ENCODE assay signal across 27 cellular contexts in the genomic region with DNA sequence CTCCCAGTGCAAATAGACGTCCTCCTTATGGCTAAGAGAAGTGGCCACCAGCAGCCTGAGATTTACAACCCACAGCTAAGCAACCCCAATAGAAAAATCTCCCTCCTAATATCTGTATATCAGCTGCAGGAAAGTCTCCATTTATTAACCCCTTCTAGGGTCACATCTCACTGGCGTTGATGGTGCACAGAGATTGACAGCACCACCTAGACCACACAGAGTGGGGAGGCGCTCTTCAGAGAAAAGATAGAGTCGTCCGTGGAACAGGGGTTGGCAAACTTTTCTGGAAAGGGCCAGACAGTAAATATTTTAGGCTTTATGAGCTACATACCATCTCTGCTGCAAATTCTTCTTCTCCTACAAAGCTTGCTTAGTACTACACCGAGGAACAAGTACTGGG.
"Had no signal": no experiment of that assay in that cellular context is flagged by ENCODE, and none has a peak within 500 bp of the region (broad histone marks: within the 10 kb centered on the region; RNA-seq: fewer than 3 reads in every experiment).

No MANE protein-coding gene starts in this region.

- H3K4me1 ChIP-seq: colonic mucosa, foreskin keratinocyte, gastrocnemius medialis had no signal

- DNase-seq: colonic mucosa; cortex of kidney; dermis blood vessel endothelial cell; dorsolateral prefrontal cortex; effector CD4-positive, alpha-beta T cell; effector CD8-positive, alpha-beta T cell; effector memory CD4-positive, alpha-beta T cell; effector memory CD8-positive, alpha-beta T cell; endodermal cell; erythroblast; esophagus squamous epithelium; foreskin fibroblast; foreskin keratinocyte; foreskin melanocyte; gastrocnemius medialis; glutamatergic neuron; head of caudate nucleus; heart left ventricle; heart right ventricle had no signal

- H3K4me3 ChIP-seq: colonic mucosa, coronary artery, dorsolateral prefrontal cortex, esophagus muscularis mucosa, esophagus squamous epithelium, gastrocnemius medialis, gastroesophageal sphincter, heart left ventricle, heart right ventricle had no signal

- H3K9me3 ChIP-seq: colonic mucosa, esophagus squamous epithelium, gastrocnemius medialis, gastroesophageal sphincter, heart left ventricle had no signal

- H3K27ac ChIP-seq: colonic mucosa, coronary artery, dorsolateral prefrontal cortex, epithelial cell of prostate, esophagus muscularis mucosa, esophagus squamous epithelium, foreskin keratinocyte, gastrocnemius medialis, gastroesophageal sphincter, heart left ventricle, heart right ventricle had no signal

- H3K9me3 Mint-ChIP-seq: dendritic cell treated with granulocyte-macrophage colony-stimulating factor and Interleukin-4, amounts not matched to agents 40 ng/mL and 50 ng/mL, for 4 days; effector memory CD8-positive, alpha-beta T cell; endodermal cell had no signal

- H3K4me3 Mint-ChIP-seq: dendritic cell treated with granulocyte-macrophage colony-stimulating factor and Interleukin-4, amounts not matched to agents 40 ng/mL and 50 ng/mL, for 4 days; effector memory CD8-positive, alpha-beta T cell; endodermal cell had no signal

- FAIRE-seq: colon, endothelial cell of umbilical vein had no signal

- H3K27ac Mint-ChIP-seq: dendritic cell treated with granulocyte-macrophage colony-stimulating factor and Interleukin-4, amounts not matched to agents 40 ng/mL and 50 ng/mL, for 4 days; effector memory CD8-positive, alpha-beta T cell; endodermal cell had no signal

- H3K4me1 Mint-ChIP-seq: endodermal cell had no signal

- ATAC-seq: effector memory CD8-positive, alpha-beta T cell; esophagus mucosa; foreskin keratinocyte; gastrocnemius medialis; gastroesophageal sphincter; heart left ventricle; heart right ventricle had no signal

- H3K36me3 ChIP-seq: colonic mucosa, esophagus muscularis mucosa, esophagus squamous epithelium, gastrocnemius medialis, gastroesophageal sphincter, heart left ventricle, heart right ventricle had no signal

- H3K27me3 ChIP-seq: colonic mucosa, dorsolateral prefrontal cortex, esophagus muscularis mucosa, esophagus squamous epithelium, foreskin keratinocyte, gastrocnemius medialis, gastroesophageal sphincter, heart left ventricle, heart right ventricle had no signal
